ENCODE assay signal across 8 cellular contexts in the genomic region with DNA sequence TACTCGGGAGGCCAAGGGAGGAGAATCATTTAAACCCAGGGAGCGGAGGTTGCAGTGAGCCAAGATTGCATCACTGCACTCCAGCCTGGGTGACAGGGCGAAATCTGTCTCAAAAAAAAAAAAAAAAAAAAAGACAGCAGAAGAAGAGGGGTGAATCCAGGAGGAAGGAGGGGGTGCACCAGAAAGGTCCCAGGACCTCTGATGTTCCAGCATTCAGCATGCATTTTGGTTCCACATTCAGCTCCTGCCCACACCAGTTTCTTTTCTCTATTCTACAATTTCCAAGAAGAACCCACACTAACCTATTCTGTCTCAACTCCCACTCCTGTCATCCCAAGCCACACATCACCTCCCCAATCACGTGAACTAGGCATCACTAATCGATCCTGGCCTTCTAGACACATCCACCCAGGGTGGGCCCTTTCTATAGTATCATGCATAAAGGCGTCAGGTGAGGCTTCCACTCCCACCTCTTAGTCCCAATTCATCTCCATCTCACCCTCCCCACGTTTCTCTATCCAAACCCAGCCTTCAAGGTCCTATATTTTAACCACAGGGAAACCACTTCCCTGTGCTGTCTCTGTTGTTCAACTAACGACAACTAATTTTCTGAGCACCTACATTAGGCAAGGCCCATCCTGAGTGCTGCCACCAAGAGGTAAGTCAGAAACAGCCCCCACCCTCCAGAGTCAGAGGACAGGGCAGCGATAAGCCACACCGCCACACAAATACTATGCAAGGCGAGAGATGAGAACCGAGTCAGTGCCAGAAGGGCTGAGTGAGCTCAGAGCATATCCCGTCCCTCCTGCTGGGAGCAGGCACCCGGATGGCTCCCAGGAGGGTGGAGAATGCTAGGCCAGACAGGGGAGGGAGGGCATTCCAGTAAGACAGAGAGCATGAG. TPM values are rescaled to one million over a fixed set of nuclear protein-coding genes. Genes with fewer than 3 reads are reported as not detected.
DNase-seq lines count a peak whose midpoint lies in the region; ATAC-seq and TF ChIP-seq lines count a peak whose summit lies in the region.

No MANE protein-coding gene starts in this region.

- H3K27me3 ChIP-seq in HCT116 (ENCODE audit: insufficient read depth, low read length), result no peaks in the 10 kb centered on the region
- no peaks in the 10 kb centered on the region for H3K27me3 ChIP-seq in MM.1S (replicated peaks; ENCODE audit: insufficient read depth, low read length)
- H3K27me3 ChIP-seq in duodenal mucosa (ENCODE audit: control insufficient read depth in 1 of 2, insufficient read depth in 2 of 2, low read length in 2 of 2), result no peaks in the 10 kb centered on the region
- H3K27me3 ChIP-seq in stomach smooth muscle (ENCODE audit: control insufficient read depth in 1 of 2, insufficient read depth in 2 of 2, low read length in 2 of 2), result no peaks in the 10 kb centered on the region

- H3K27me3 Mint-ChIP-seq in activated CD4-positive, alpha-beta T cell treated with anti-CD3 and anti-CD28 coated beads for 36 hours, result no peaks in the 10 kb centered on the region

- H3K79me2 ChIP-seq in HCT116 (ENCODE audit: insufficient read depth, low read length) (peaks cover 91% of the 10 kb centered on the region), MM.1S (ENCODE audit: low read length) (peaks cover 72% of the 10 kb centered on the region)

- RAD21 ChIA-PET in HCT116 (lab: Charles Lee; ENCODE audit: low non-redundant PET in 1 of 2, low total read pairs in 2 of 2, uncharacterized antibody in 2 of 2, unreplicated experiment in 2 of 2), result interaction anchor here in 1 of 2 experiments (0.7 to 0.8 kb wide), 2 partner anchors 45 to 47 kb away, joined by 4 to 5 read pairs; no protein-coding TSS in a partner anchor

- H3K27ac ChIP-seq in HCT116 (ENCODE audit: low read depth, low read length) (peak overlapping the region; percentile 99), MM.1S (ENCODE audit: low read length) (peak overlapping the region; percentile 61; the same call in 1 of the 2 replicates), duodenal mucosa (ENCODE audit: low read depth, low read length) (peak overlapping the region; percentile 99), stomach smooth muscle (ENCODE audit: low read length) (peak overlapping the region; percentile 90)

- BruUV-seq in HCT116 (replicated peaks; lab: Mats Ljungman, UMichigan), result no TSS peak

- H3K4me3 ChIP-seq in HCT116 (replicated peaks in 1 of 2; ENCODE audit: low read depth in 1 of 2, low read length in 2 of 2) (peak overlapping the region; percentile 74 to 87), MM.1S (ENCODE audit: low read length) (peak overlapping the region; percentile 96), duodenal mucosa (ENCODE audit: low read depth in 1 of 2, low read length in 2 of 2) (peak overlapping the region; percentile 77 to 94), stomach smooth muscle (ENCODE audit: low read length in 2 of 2) (peak overlapping the region; percentile 84 to 86)

- CTCF ChIA-PET in HCT116 (lab: Charles Lee), result interaction anchor here (0.7 to 1.5 kb wide), 3 partner anchors 41 to 57 kb away, joined by 3 to 4 read pairs (median 3); no protein-coding TSS in a partner anchor
- CTCF ChIA-PET in activated CD4-positive, alpha-beta T cell treated with anti-CD3 and anti-CD28 coated beads for 36 hours (lab: Charles Lee), result interaction anchor here (0.6 to 3.7 kb wide), 8 partner anchors 9 to 577 kb away, joined by 3 to 30 read pairs (median 8); no protein-coding TSS in a partner anchor

- peaks cover 28% of the 10 kb centered on the region for H3K36me3 Mint-ChIP-seq in activated CD4-positive, alpha-beta T cell treated with anti-CD3 and anti-CD28 coated beads for 36 hours (ENCODE audit: low read depth)

- H3K4me3 Mint-ChIP-seq in activated CD4-positive, alpha-beta T cell treated with anti-CD3 and anti-CD28 coated beads for 36 hours, result peak overlapping the region; percentile 86

- H3F3A ChIP-seq in MM.1S (ENCODE audit: insufficient read depth, low read length), result peaks cover 30% of the 10 kb centered on the region

- no peaks in the 10 kb centered on the region for H3K9me2 ChIP-seq in HCT116 (ENCODE audit: insufficient read depth)
- no peaks in the 10 kb centered on the region for H3K9me2 ChIP-seq in MM.1S (replicated peaks; ENCODE audit: insufficient read depth, low read length)

- ATAC-seq in HCT116, result peak; percentile 58
- ATAC-seq in activated CD4-positive, alpha-beta T cell treated with anti-CD3 and anti-CD28 coated beads for 36 hours, result peak; percentile 81

- DNase-seq in NCI-H2029 (lab: John Stamatoyannopoulos, UW) (peak; percentile 21), NCI-H2029 treated with DMSO at 0.1 percent for 48 hours (lab: John Stamatoyannopoulos, UW) (no peak), HCT116 (ENCODE audit: low read depth, low spot score) (peak; percentile 83), MM.1S (peak; percentile 80), mucosa of gallbladder (ENCODE audit: low spot score) (peak; percentile 73)
- peak; percentile 86 for DNase-seq in activated CD4-positive, alpha-beta T cell treated with anti-CD3 and anti-CD28 coated beads for 36 hours

- H2AFZ ChIP-seq in HCT116 (ENCODE audit: low read depth, low read length, poor library complexity, severe bottlenecking) (no peak overlapping the region), MM.1S (ENCODE audit: low read length) (no peak overlapping the region)

- peaks cover 60 to 86% of the 10 kb centered on the region in 2 experiments for H3K4me1 ChIP-seq in HCT116 (ENCODE audit: control insufficient read depth in 1 of 2, insufficient read depth in 2 of 2, low read length in 2 of 2)
- H3K4me1 ChIP-seq in MM.1S (ENCODE audit: low read length), result peaks cover 34% of the 10 kb centered on the region
- peaks cover 71 to 74% of the 10 kb centered on the region in 2 donors for H3K4me1 ChIP-seq in duodenal mucosa (ENCODE audit: control insufficient read depth in 1 of 2, insufficient read depth in 2 of 2, low read length in 2 of 2)
- peaks cover 68% of the 10 kb centered on the region for H3K4me1 ChIP-seq in stomach smooth muscle (ENCODE audit: control insufficient read depth, insufficient read depth, low read length)

- no peaks in the 10 kb centered on the region for H3K9me3 Mint-ChIP-seq in activated CD4-positive, alpha-beta T cell treated with anti-CD3 and anti-CD28 coated beads for 36 hours (ENCODE audit: low read depth)

- intact Hi-C loops in HCT116 (cut with micrococcal nuclease), result no loop called here
- intact Hi-C loops in activated CD4-positive, alpha-beta T cell treated with anti-CD3 and anti-CD28 coated beads for 36 hours (cut with DNase I, micrococcal nuclease), result loop anchor here (1.0 to 5.0 kb wide), 4 partner anchors 15 to 249 kb away; a partner anchor contains a TSS

- H3K9ac ChIP-seq in HCT116 (ENCODE audit: low read length), result peak overlapping the region; percentile 87
- H3K9ac ChIP-seq in MM.1S (ENCODE audit: low read length), result peak overlapping the region; percentile 90
- peak overlapping the region; percentile 90 to 100 for H3K9ac ChIP-seq in duodenal mucosa (ENCODE audit: low read depth in 1 of 2, low read length in 2 of 2)
- H3K9ac ChIP-seq in stomach smooth muscle (ENCODE audit: low read length in 2 of 2), result peak overlapping the region; percentile 18 to 78

- peak overlapping the region; percentile 94 for H3K4me2 ChIP-seq in HCT116 (ENCODE audit: low read length)
- H3K4me2 ChIP-seq in MM.1S (ENCODE audit: low read depth, low read length), result peak overlapping the region; percentile 91

- no peaks in the 10 kb centered on the region for H3K36me3 ChIP-seq in HCT116 (ENCODE audit: control insufficient read depth in 1 of 2, insufficient read depth in 2 of 2, low read length in 2 of 2)
- H3K36me3 ChIP-seq in MM.1S (replicated peaks; ENCODE audit: insufficient read depth, low read length), result no peaks in the 10 kb centered on the region
- peaks cover 0 to 11% of the 10 kb centered on the region in 2 donors for H3K36me3 ChIP-seq in duodenal mucosa (ENCODE audit: control insufficient read depth in 1 of 2, insufficient read depth in 2 of 2, low read length in 2 of 2)
- H3K36me3 ChIP-seq in stomach smooth muscle (ENCODE audit: control insufficient read depth in 2 of 2, insufficient read depth in 2 of 2, low read length in 2 of 2), result no peaks in the 10 kb centered on the region

- peaks cover 56% of the 10 kb centered on the region for H3K4me1 Mint-ChIP-seq in activated CD4-positive, alpha-beta T cell treated with anti-CD3 and anti-CD28 coated beads for 36 hours

- TF ChIP-seq RAD21 in HCT116 (IDR thresholded peaks at IDR 0.05; ENCODE audit: low read depth), result no peak

- TF ChIP-seq CTCF in HCT116 (IDR thresholded peaks at IDR 0.05 in 2 of 3, conservative IDR thresholded peaks at IDR 0.05 in 1 of 3; ENCODE audit: borderline replicate concordance in 1 of 3, insufficient read depth in 1 of 3, low read depth in 2 of 3, low read length in 2 of 3) (peak in 2 of 3 experiments; percentile 43 to 56; a peak in 4 of 6 replicates), MM.1S (IDR thresholded peaks at IDR 0.05; ENCODE audit: low read length) (peak; percentile 73)

- POLR2A ChIA-PET in HCT116 (lab: Charles Lee), result interaction anchor here (0.5 to 1.0 kb wide), 5 partner anchors 12 to 1230 kb away, joined by 3 to 4 read pairs (median 3); no protein-coding TSS in a partner anchor
- POLR2A ChIA-PET in activated CD4-positive, alpha-beta T cell treated with anti-CD3 and anti-CD28 coated beads for 36 hours (lab: Charles Lee), result interaction anchor here (0.7 to 2.6 kb wide), 8 partner anchors 9 to 1445 kb away, joined by 3 to 22 read pairs (median 6); no protein-coding TSS in a partner anchor

- H3K27ac Mint-ChIP-seq in activated CD4-positive, alpha-beta T cell treated with anti-CD3 and anti-CD28 coated beads for 36 hours, result peak overlapping the region; percentile 95

- no peak for TF ChIP-seq POLR2A in HCT116 (IDR thresholded peaks at IDR 0.05; ENCODE audit: borderline replicate concordance, extremely low read depth, insufficient read depth, insufficient read length)

- H4K20me1 ChIP-seq in HCT116 (ENCODE audit: insufficient read depth) (no peaks in the 10 kb centered on the region; the same call in 1 of the 2 replicates), MM.1S (ENCODE audit: insufficient read depth, low read length) (no peaks in the 10 kb centered on the region)

- no peaks in the 10 kb centered on the region for H3K9me3 ChIP-seq in HCT116 (ENCODE audit: control insufficient read depth in 1 of 2, insufficient read depth in 1 of 2, low read depth in 1 of 2, low read length in 2 of 2)
- no peaks in the 10 kb centered on the region for H3K9me3 ChIP-seq in MM.1S (replicated peaks; ENCODE audit: insufficient read depth, low read length)
- no peaks in the 10 kb centered on the region for H3K9me3 ChIP-seq in duodenal mucosa (ENCODE audit: control insufficient read depth in 1 of 2, low read length in 2 of 2)
- H3K9me3 ChIP-seq in stomach smooth muscle (ENCODE audit: control insufficient read depth in 2 of 2, low read length in 2 of 2), result no peaks in the 10 kb centered on the region

TF ChIP-seq in HCT116, 20 proteins besides CTCF, POLR2A, EP300 and RAD21:
- TF ChIP-seq POLR2AphosphoS5 (IDR thresholded peaks at IDR 0.05; ENCODE audit: low read depth, low read length) (peak; percentile 56), JUND (IDR thresholded peaks at IDR 0.05) (no peak), ZFX (IDR thresholded peaks at IDR 0.05) (peak; percentile 50; the same call in 1 of the 2 replicates), SP1 (IDR thresholded peaks at IDR 0.05; ENCODE audit: low read depth) (no peak)

RNA-seq across cellular contexts. Expression of a gene that starts 2.2 kb away (rescaled TPM):
- total RNA-seq in HCT116 (2021; ENCODE audit: unreplicated experiment), result 181 TPM
- 242 and 336 TPM in 2 replicates for polyA plus RNA-seq in HCT116 (2012)
- 100 to 1,000 TPM; 256 to 348 TPM for total RNA-seq in activated CD4-positive, alpha-beta T cell treated with anti-CD3 and anti-CD28 coated beads for 36 hours
- 247 TPM for total RNA-seq in mucosa of gallbladder
